1 cellular context compared by ENCODE assay signal in the genomic region with DNA sequence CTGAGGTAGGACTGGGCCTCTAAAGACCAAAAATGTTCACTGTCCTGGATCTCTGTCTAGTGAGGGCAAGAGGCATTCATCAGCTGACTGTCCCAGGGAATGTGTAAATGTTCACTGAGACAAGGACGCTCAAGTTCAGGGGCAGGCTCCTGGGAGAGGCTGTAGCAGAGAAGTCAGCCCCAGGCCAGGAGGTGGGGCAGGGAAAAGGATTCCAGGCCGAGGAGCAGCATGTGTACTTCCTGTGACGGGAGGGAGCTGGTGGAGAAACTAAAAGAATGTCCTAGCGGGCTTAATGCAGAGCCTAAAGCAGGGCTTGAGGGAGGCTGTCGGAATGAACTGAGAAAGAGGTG.
TF ChIP-seq lines count a peak whose summit lies in the region.

No MANE protein-coding gene starts in this region.

TF ChIP-seq in endothelial cell of umbilical vein, 7 proteins besides CTCF, POLR2A, EP300 and RAD21 (continued from another document):
- TF ChIP-seq GATA2 (IDR thresholded peaks at IDR 0.05; ENCODE audit: insufficient read depth, insufficient read length, low read depth, low read length): no peak
